8 cellular contexts compared by ENCODE assay signal in genomic region chr6:166955865-166956443, GRCh38. TPM values are rescaled to one million over a fixed set of nuclear protein-coding genes. Genes with fewer than 3 reads are reported as not detected.
DNase-seq lines count a peak whose midpoint lies in the region; ATAC-seq, FAIRE-seq and TF ChIP-seq lines count a peak whose summit lies in the region.

No MANE protein-coding gene starts in this region.

- dilution Hi-C loops in keratinocyte (cut with MboI; ENCODE audit: extremely low pct_ligation_motif_present, low sequenced_read_pairs): no loop called here

- TF ChIP-seq CTCF in NB4 (IDR thresholded peaks at IDR 0.05; ENCODE audit: low read depth, low read length) (no peak), astrocyte of the cerebellum (IDR thresholded peaks at IDR 0.05; ENCODE audit: low read depth, low read length, missing control alignments) (no peak), keratinocyte (optimal IDR thresholded peaks at IDR 0.05 in 1 of 3, IDR thresholded peaks at IDR 0.05 in 1 of 3, conservative IDR thresholded peaks at IDR 0.05 in 1 of 3; ENCODE audit: extremely low read depth in 1 of 3, insufficient read depth in 2 of 3, low read length in 3 of 3) (no peak)

- no peaks in the 10 kb centered on the region for H3K27me3 Mint-ChIP-seq in stimulated activated naive CD8-positive, alpha-beta T cell treated with anti-CD3 and anti-CD28 coated beads, Interleukin-15, amount 100 ng/mL, for 72 hours

- peak overlapping the region; percentile 96 to 100 for H3K4me3 Mint-ChIP-seq in stimulated activated naive CD8-positive, alpha-beta T cell treated with anti-CD3 and anti-CD28 coated beads, Interleukin-15, amount 100 ng/mL, for 72 hours

- DNase-seq in NCI-H1417 (lab: John Stamatoyannopoulos, UW) (peak; percentile 21 to 95 (median 92)), NCI-H1417 treated with DMSO at 0.1 percent for 48 hours (lab: John Stamatoyannopoulos, UW) (no peak), NB4 (ENCODE audit: low read depth) (peak; percentile 73), astrocyte of the cerebellum (ENCODE audit: low read depth) (no peak), keratinocyte (ENCODE audit: low read depth, low spot score) (no peak), NCI-H1694 treated with DMSO at 0.1 percent for 48 hours (lab: John Stamatoyannopoulos, UW) (no peak)
- peak in 1 of 2 donors; percentile 17 for DNase-seq in stimulated activated naive CD8-positive, alpha-beta T cell treated with anti-CD3 and anti-CD28 coated beads, Interleukin-15, amount 100 ng/mL, for 72 hours

- H3K4me3 ChIP-seq in NB4 (ENCODE audit: low read depth, low read length) (peak overlapping the region; percentile 70), astrocyte of the cerebellum (ENCODE audit: low read depth, low read length) (peak overlapping the region; percentile 74), keratinocyte (ENCODE audit: control insufficient read depth in 2 of 3, extremely low read depth in 1 of 3, insufficient read depth in 2 of 3, low read depth in 1 of 3, low read length in 3 of 3) (peak overlapping the region; percentile 67 to 77 (median 73))

- peak overlapping the region; percentile 61 for H3K9ac ChIP-seq in keratinocyte (ENCODE audit: control insufficient read depth, extremely low read depth, insufficient read depth, low read length)

- H3K9me1 ChIP-seq in keratinocyte (ENCODE audit: control insufficient read depth, extremely low read depth, insufficient read depth, low read length): no peaks in the 10 kb centered on the region

- no peaks in the 10 kb centered on the region for H3K9me3 Mint-ChIP-seq in stimulated activated naive CD8-positive, alpha-beta T cell treated with anti-CD3 and anti-CD28 coated beads, Interleukin-15, amount 100 ng/mL, for 72 hours

- ATAC-seq in GM21737 (IDR thresholded peaks at IDR 0.05; ENCODE audit: unreplicated experiment): peak; percentile 0
- peak; percentile 37 for ATAC-seq in stimulated activated naive CD8-positive, alpha-beta T cell treated with anti-CD3 and anti-CD28 coated beads, Interleukin-15, amount 100 ng/mL, for 72 hours

- H4K20me1 ChIP-seq in keratinocyte (ENCODE audit: control insufficient read depth, extremely low read depth, insufficient read depth, low read length): no peaks in the 10 kb centered on the region

- no peak for FAIRE-seq in keratinocyte (lab: Jason Lieb, UNC)

- peaks cover 5% of the 10 kb centered on the region for H3K4me1 ChIP-seq in keratinocyte (ENCODE audit: control insufficient read depth, extremely low read depth, insufficient read depth, low read length)

- no peaks in the 10 kb centered on the region for H3K36me3 ChIP-seq in keratinocyte (ENCODE audit: control insufficient read depth in 2 of 2, extremely low read depth in 1 of 2, insufficient read depth in 2 of 2, low read length in 2 of 2)

- H3K4me1 Mint-ChIP-seq in stimulated activated naive CD8-positive, alpha-beta T cell treated with anti-CD3 and anti-CD28 coated beads, Interleukin-15, amount 100 ng/mL, for 72 hours: peaks cover 82% of the 10 kb centered on the region

- no peaks in the 10 kb centered on the region for H3K9me3 ChIP-seq in keratinocyte (ENCODE audit: control insufficient read depth, low read depth, low read length)

- in situ Hi-C loops in astrocyte of the cerebellum (cut with HindIII; ENCODE audit: low sequenced_read_pairs): no loop called here

- no peak overlapping the region for H3K27ac ChIP-seq in keratinocyte (ENCODE audit: control insufficient read depth, insufficient read depth, low read length)

- peak overlapping the region; percentile 86 for H2AFZ ChIP-seq in keratinocyte (ENCODE audit: control insufficient read depth, low read length)

- H3K27ac Mint-ChIP-seq in stimulated activated naive CD8-positive, alpha-beta T cell treated with anti-CD3 and anti-CD28 coated beads, Interleukin-15, amount 100 ng/mL, for 72 hours: peak overlapping the region; percentile 33 to 93

- H3K79me2 ChIP-seq in keratinocyte (ENCODE audit: control insufficient read depth, insufficient read depth, low read length): no peaks in the 10 kb centered on the region

- no peak for TF ChIP-seq POLR2A in NB4 (IDR thresholded peaks at IDR 0.05; ENCODE audit: extremely low read depth, insufficient read length)

- H3K27me3 ChIP-seq in keratinocyte (ENCODE audit: control insufficient read depth, extremely low read depth, insufficient read depth, low read length): no peaks in the 10 kb centered on the region

- peak overlapping the region; percentile 85 for H3K4me2 ChIP-seq in keratinocyte (ENCODE audit: control insufficient read depth, extremely low read depth, insufficient read depth, low read depth, low read length)

RNA-seq across cellular contexts. Expression of gene RNASET2, which starts 0.4 kb away (rescaled TPM):
- 15.4 to 21.5 TPM (median 20.3 TPM) in 3 replicates for polyA plus RNA-seq in keratinocyte
- 6.2 TPM for polyA plus RNA-seq in keratinocyte (2011; ENCODE audit: low read depth)
- 13.7 and 16.8 TPM in 2 replicates for polyA plus RNA-seq in keratinocyte (2011; cell fraction: cytosol; rRNA removed)
- 20.3 and 20.4 TPM in 2 replicates for polyA plus RNA-seq in keratinocyte (2011; cell fraction: nucleus; rRNA removed)
- 6.8 and 14.5 TPM in 2 replicates for polyA plus RNA-seq in keratinocyte (2012; ENCODE audit: low replicate concordance)
- polyA minus RNA-seq in keratinocyte: 7.2 to 10.9 TPM (median 7.5 TPM) in 3 replicates
- polyA minus RNA-seq in keratinocyte (2011; cell fraction: cytosol; rRNA and poly(A)+ RNA removed): 18.4 TPM
- polyA minus RNA-seq in keratinocyte (2011; cell fraction: nucleus; rRNA and poly(A)+ RNA removed): 6.3 and 8.3 TPM in 2 replicates

RNA-seq across cellular contexts. Expression of gene CEP43, which starts 43.2 kb away (rescaled TPM):
- polyA plus RNA-seq in keratinocyte: 9.6 to 18.4 TPM (median 11.5 TPM) in 3 replicates
- 14.1 TPM for polyA plus RNA-seq in keratinocyte (2011; ENCODE audit: low read depth)
- polyA plus RNA-seq in keratinocyte (2011; cell fraction: cytosol; rRNA removed): 8.4 and 14.1 TPM in 2 replicates
- 22.0 and 26.3 TPM in 2 replicates for polyA plus RNA-seq in keratinocyte (2011; cell fraction: nucleus; rRNA removed)
- polyA plus RNA-seq in keratinocyte (2012; ENCODE audit: low replicate concordance): 7.3 and 7.9 TPM in 2 replicates
- polyA minus RNA-seq in keratinocyte: 2.5 to 13.9 TPM (median 5.8 TPM) in 3 replicates
- polyA minus RNA-seq in keratinocyte (2011; cell fraction: cytosol; rRNA and poly(A)+ RNA removed): 4.0 TPM
- 3.1 and 7.8 TPM in 2 replicates for polyA minus RNA-seq in keratinocyte (2011; cell fraction: nucleus; rRNA and poly(A)+ RNA removed)

Comparison
In these comparisons a context has a peak if more than half of its experiments do, and no peak if none do; other contexts are left out.
1. DNase-seq: peak in NCI-H1417 (3 of 3) and NB4 (single experiment); none in NCI-H1417 treated with DMSO at 0.1 percent for 48 hours (single experiment), astrocyte of the cerebellum (single experiment), keratinocyte (single experiment) and NCI-H1694 treated with DMSO at 0.1 percent for 48 hours (single experiment).
2. Peak in every context shown above with its lines, with median percentiles within 50 percentile points of each other: H3K4me3 ChIP-seq.